In the genomic region with DNA sequence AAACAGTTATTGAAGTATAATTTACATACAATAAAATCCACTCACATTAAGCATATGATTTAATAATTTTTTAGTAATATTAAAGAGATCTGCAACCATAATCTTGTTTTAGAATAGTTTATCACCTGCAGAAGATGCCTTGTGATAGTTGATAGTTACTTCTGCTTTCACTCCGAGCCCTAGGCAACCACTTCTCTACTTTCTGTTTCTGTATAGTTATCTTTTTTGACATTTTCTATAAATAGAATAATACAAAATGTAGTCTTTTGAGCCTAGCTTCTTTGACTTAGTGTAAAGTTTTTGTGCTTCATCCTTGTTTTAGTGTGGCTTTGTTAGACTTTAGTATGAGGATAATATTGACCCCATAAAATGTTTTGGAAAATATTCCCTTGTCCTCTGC, we compare ENCODE assay signal across 11 cellular contexts.
A peak's percentile ranks its signal among the peaks of the same experiment; 100 is the strongest.
DNase-seq lines count a peak whose midpoint lies in the region; ATAC-seq and TF ChIP-seq lines count a peak whose summit lies in the region.
"Had no signal": no experiment of that assay in that cellular context is flagged by ENCODE, and none has a peak within 500 bp of the region (broad histone marks: within the 10 kb centered on the region; RNA-seq: fewer than 3 reads in every experiment).

No MANE protein-coding gene starts in this region.

- peak in 1 of 2 donors; percentile 21 for DNase-seq in memory B cell (ENCODE audit: low spot score in 2 of 2)
- DNase-seq in activated T-cell treated with anti-CD3 and anti-CD28 coated beads, Interleukin-2, amount 50 U/mL, for 48 hours, result no peak
- DNase-seq in adrenal gland, result no peak
- no peak for DNase-seq in WTC11 (ENCODE audit: low spot score)
- DNase-seq in stimulated activated CD4-positive, alpha-beta T cell treated with anti-CD3 and anti-CD28 coated beads, Interleukin-15, amount 100 ng/mL, for 24 hours, result no peak
- DNase-seq: DND-41 had no signal

- peak overlapping the region; percentile 88 for H3K27ac Mint-ChIP-seq in memory B cell
- H3K27ac Mint-ChIP-seq in WTC11, result no peak overlapping the region
- H3K27ac Mint-ChIP-seq: nephron had no signal

- POLR2A ChIA-PET in WTC11 (lab: Charles Lee), result no interaction called here

- H3K27ac ChIP-seq in adrenal gland, result no peak overlapping the region
- H3K27ac ChIP-seq: breast epithelium had no signal

- H3K4me3 Mint-ChIP-seq in memory B cell (peak overlapping the region; percentile 53), WTC11 (no peak overlapping the region)
- H3K4me3 Mint-ChIP-seq: nephron had no signal

- TF ChIP-seq CTCF in adrenal gland (IDR thresholded peaks at IDR 0.05) (no peak), WTC11 (IDR thresholded peaks at IDR 0.05) (no peak)

- H3K4me1 Mint-ChIP-seq in memory B cell (peaks cover 8% of the 10 kb centered on the region), WTC11 (peaks cover 5% of the 10 kb centered on the region; the same call in 1 of the 2 replicates)

- 31 to 85% (median 57%) methylated on average over 1 of the region's 1 CpG for WGBS in adrenal gland, 4 donors

- TF ChIP-seq POLR2A in adrenal gland (IDR thresholded peaks at IDR 0.05), result no peak

- H3K9me3 Mint-ChIP-seq in memory B cell (peaks cover 3% of the 10 kb centered on the region), WTC11 (peaks cover 31% of the 10 kb centered on the region)

- H3K36me3 ChIP-seq in adrenal gland (replicated peaks in 1 of 2), result no peaks in the 10 kb centered on the region
- H3K36me3 ChIP-seq: breast epithelium had no signal

- ATAC-seq in GM18907 (IDR thresholded peaks at IDR 0.05; ENCODE audit: unreplicated experiment), result peak; percentile 96
- ATAC-seq in HG02610 (IDR thresholded peaks at IDR 0.05; ENCODE audit: unreplicated experiment), result peak; percentile 91
- ATAC-seq in HG03521 (IDR thresholded peaks at IDR 0.05; ENCODE audit: unreplicated experiment), result peak; percentile 97
- ATAC-seq in memory B cell (ENCODE audit: low read depth), result peak; percentile 99
- ATAC-seq in WTC11, result no peak

- peaks cover 21% of the 10 kb centered on the region for H3K36me3 Mint-ChIP-seq in memory B cell
- peaks cover 36% of the 10 kb centered on the region for H3K36me3 Mint-ChIP-seq in WTC11

- no peaks in the 10 kb centered on the region for H3K4me1 ChIP-seq in adrenal gland (replicated peaks in 1 of 2)
- H3K4me1 ChIP-seq: breast epithelium had no signal

- H3K4me3 ChIP-seq in adrenal gland, result no peak overlapping the region
- H3K4me3 ChIP-seq: breast epithelium had no signal

- no peaks in the 10 kb centered on the region for H3K27me3 ChIP-seq in adrenal gland
- H3K27me3 ChIP-seq: breast epithelium had no signal

- H3K27me3 Mint-ChIP-seq in memory B cell (no peaks in the 10 kb centered on the region), WTC11 (ENCODE audit: low read depth) (no peaks in the 10 kb centered on the region)

- CTCF ChIA-PET in WTC11 (lab: Charles Lee), result no interaction called here

- intact Hi-C loops in adrenal gland (cut with DNase I), result no loop called here

- no peaks in the 10 kb centered on the region for H3K9me3 ChIP-seq in adrenal gland (replicated peaks in 1 of 3)

TF ChIP-seq in WTC11, 78 proteins besides CTCF, POLR2A, EP300 and RAD21:
- TF ChIP-seq KAT7 (CRISPR knock-in tag; IDR thresholded peaks at IDR 0.05; ENCODE audit: borderline replicate concordance), result no peak
- TF ChIP-seq, protein P1, sequence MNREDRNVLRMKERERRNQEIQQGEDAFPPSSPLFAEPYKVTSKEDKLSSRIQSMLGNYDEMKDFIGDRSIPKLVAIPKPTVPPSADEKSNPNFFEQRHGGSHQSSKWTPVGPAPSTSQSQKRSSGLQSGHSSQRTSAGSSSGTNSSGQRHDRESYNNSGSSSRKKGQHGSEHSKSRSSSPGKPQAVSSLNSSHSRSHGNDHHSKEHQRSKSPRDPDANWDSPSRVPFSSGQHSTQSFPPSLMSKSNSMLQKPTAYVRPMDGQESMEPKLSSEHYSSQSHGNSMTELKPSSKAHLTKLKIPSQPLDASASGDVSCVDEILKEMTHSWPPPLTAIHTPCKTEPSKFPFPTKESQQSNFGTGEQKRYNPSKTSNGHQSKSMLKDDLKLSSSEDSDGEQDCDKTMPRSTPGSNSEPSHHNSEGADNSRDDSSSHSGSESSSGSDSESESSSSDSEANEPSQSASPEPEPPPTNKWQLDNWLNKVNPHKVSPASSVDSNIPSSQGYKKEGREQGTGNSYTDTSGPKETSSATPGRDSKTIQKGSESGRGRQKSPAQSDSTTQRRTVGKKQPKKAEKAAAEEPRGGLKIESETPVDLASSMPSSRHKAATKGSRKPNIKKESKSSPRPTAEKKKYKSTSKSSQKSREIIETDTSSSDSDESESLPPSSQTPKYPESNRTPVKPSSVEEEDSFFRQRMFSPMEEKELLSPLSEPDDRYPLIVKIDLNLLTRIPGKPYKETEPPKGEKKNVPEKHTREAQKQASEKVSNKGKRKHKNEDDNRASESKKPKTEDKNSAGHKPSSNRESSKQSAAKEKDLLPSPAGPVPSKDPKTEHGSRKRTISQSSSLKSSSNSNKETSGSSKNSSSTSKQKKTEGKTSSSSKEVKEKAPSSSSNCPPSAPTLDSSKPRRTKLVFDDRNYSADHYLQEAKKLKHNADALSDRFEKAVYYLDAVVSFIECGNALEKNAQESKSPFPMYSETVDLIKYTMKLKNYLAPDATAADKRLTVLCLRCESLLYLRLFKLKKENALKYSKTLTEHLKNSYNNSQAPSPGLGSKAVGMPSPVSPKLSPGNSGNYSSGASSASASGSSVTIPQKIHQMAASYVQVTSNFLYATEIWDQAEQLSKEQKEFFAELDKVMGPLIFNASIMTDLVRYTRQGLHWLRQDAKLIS (CRISPR knock-in tag; IDR thresholded peaks at IDR 0.05; ENCODE audit: borderline replicate concordance), result no peak
